9 cellular contexts compared by ENCODE assay signal in the genomic region with DNA sequence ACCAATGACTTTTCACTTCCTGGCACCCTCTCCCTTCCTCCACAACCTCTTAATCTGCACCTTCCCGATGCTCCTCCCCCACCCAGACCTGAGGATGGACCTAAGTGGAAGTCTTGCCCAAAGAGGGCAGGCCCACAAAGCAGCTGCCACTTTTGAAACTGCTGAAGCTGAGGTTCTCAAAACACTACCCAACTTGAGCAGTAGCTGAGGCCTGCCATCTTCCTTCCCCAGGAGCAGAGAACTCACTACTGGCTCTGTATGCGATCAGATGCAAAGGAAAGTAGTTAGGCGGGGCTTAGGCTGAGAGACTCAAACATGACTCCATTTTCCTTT. TPM values are rescaled to one million over a fixed set of nuclear protein-coding genes. Genes with fewer than 3 reads are reported as not detected.
DNase-seq lines count a peak whose midpoint lies in the region; ATAC-seq, FAIRE-seq and TF ChIP-seq lines count a peak whose summit lies in the region.
"Had no signal": no experiment of that assay in that cellular context is flagged by ENCODE, and none has a peak within 500 bp of the region (broad histone marks: within the 10 kb centered on the region; RNA-seq: fewer than 3 reads in every experiment).

No MANE protein-coding gene starts in this region.

- H3K79me2 ChIP-seq in DND-41 (ENCODE audit: insufficient read depth, low read length) (peaks cover 61% of the 10 kb centered on the region), Loucy (ENCODE audit: insufficient read depth, low read length) (peaks cover 52% of the 10 kb centered on the region)

- peaks cover 42% of the 10 kb centered on the region for H3K36me3 ChIP-seq in DND-41 (ENCODE audit: insufficient read depth, low read length)
- no peaks in the 10 kb centered on the region for H3K36me3 ChIP-seq in Loucy (ENCODE audit: insufficient read depth, low read length)
- H3K36me3 ChIP-seq in ectodermal cell (ENCODE audit: control insufficient read depth, insufficient read depth, low read length): no peaks in the 10 kb centered on the region
- no peaks in the 10 kb centered on the region for H3K36me3 ChIP-seq in pancreas

- H3K27ac ChIP-seq in DND-41 (ENCODE audit: low read length) (peak overlapping the region; percentile 75), ectodermal cell (ENCODE audit: insufficient read depth, low read depth, low read length, poor library complexity, severe bottlenecking) (no peak overlapping the region), pancreas (peak overlapping the region in 2 of 4 donors; percentile 81 to 92)

- TF ChIP-seq CTCF in DND-41 (IDR thresholded peaks at IDR 0.05; ENCODE audit: borderline replicate concordance, extremely low read depth, low read length, poor library complexity, severe bottlenecking) (no peak), Loucy (conservative IDR thresholded peaks at IDR 0.05; ENCODE audit: low read length) (no peak), pancreas (IDR thresholded peaks at IDR 0.05) (no peak)

- no peak for DNase-seq in DND-41
- peak in 3 of 6 donors; percentile 29 to 45 (median 32) for DNase-seq in pancreas
- no peak for DNase-seq in cortex of kidney (lab: John Stamatoyannopoulos, UW)
- DNase-seq in NCI-H510A (lab: John Stamatoyannopoulos, UW): no peak
- no peak for DNase-seq in urothelium cell line (ENCODE audit: low spot score)

- H3K4me3 ChIP-seq in DND-41 (ENCODE audit: low read depth in 1 of 2, low read length in 2 of 2): peak overlapping the region; percentile 50 to 78; a peak in 3 of 4 replicates
- peak overlapping the region; percentile 91 for H3K4me3 ChIP-seq in Loucy (ENCODE audit: low read length, poor library complexity, severe bottlenecking)
- H3K4me3 ChIP-seq in ectodermal cell (ENCODE audit: insufficient read depth, low read depth, low read length): peak overlapping the region; percentile 89
- peak overlapping the region; percentile 91 to 99 (median 96) for H3K4me3 ChIP-seq in pancreas

- H2AFZ ChIP-seq in DND-41 (ENCODE audit: low read depth, low read length) (no peak overlapping the region), Loucy (ENCODE audit: low read length) (no peak overlapping the region)

- H3K4me2 ChIP-seq in DND-41 (ENCODE audit: insufficient read depth, low read length) (peak overlapping the region; percentile 83), Loucy (ENCODE audit: low read depth, low read length, poor library complexity, severe bottlenecking) (peak overlapping the region; percentile 89)

- intact Hi-C loops in pancreas (cut with DNase I): no loop called here

- H3K9ac ChIP-seq in DND-41 (ENCODE audit: low read depth, low read length) (peak overlapping the region; percentile 67), Loucy (ENCODE audit: low read depth, low read length, poor library complexity, severe bottlenecking) (peak overlapping the region; percentile 77)

- no peaks in the 10 kb centered on the region for H3F3A ChIP-seq in Loucy (ENCODE audit: low read depth)

- ATAC-seq in DND-41 (ENCODE audit: insufficient read depth, low read depth) (no peak), pancreas (peak in 2 of 4 donors; percentile 3 to 9), GM21360 (IDR thresholded peaks at IDR 0.05; ENCODE audit: unreplicated experiment) (no peak)

- WGBS in ectodermal cell, 2 experiments: 86 to 95% methylated on average over 3 of the region's 3 CpGs
- 27 to 36% methylated on average over 3 of the region's 3 CpGs for WGBS in pancreas, 2 donors

- FAIRE-seq in pancreas (lab: Jason Lieb, UNC) (no peak), urothelium cell line (lab: Jason Lieb, UNC) (no peak)

- H3K4me1 ChIP-seq in DND-41 (ENCODE audit: insufficient read depth, low read length) (peaks cover 36% of the 10 kb centered on the region), Loucy (ENCODE audit: insufficient read depth, low read length, poor library complexity, severe bottlenecking) (peaks cover 31% of the 10 kb centered on the region), ectodermal cell (ENCODE audit: control insufficient read depth, insufficient read depth, low read length) (peaks cover 17% of the 10 kb centered on the region), pancreas (peaks cover 16 to 45% (median 17%) of the 10 kb centered on the region in 3 donors)

- H3K27me3 ChIP-seq in DND-41 (ENCODE audit: insufficient read depth, low read length, poor library complexity): no peaks in the 10 kb centered on the region
- no peaks in the 10 kb centered on the region for H3K27me3 ChIP-seq in Loucy (ENCODE audit: insufficient read depth, low read length, poor library complexity, severe bottlenecking)
- no peaks in the 10 kb centered on the region for H3K27me3 ChIP-seq in ectodermal cell (ENCODE audit: control insufficient read depth, insufficient read depth, low read length, poor library complexity, severe bottlenecking)
- H3K27me3 ChIP-seq in pancreas: no peaks in the 10 kb centered on the region

- H4K20me1 ChIP-seq in DND-41 (ENCODE audit: insufficient read depth, low read length) (peaks cover 46% of the 10 kb centered on the region), Loucy (ENCODE audit: insufficient read depth, low read length, poor library complexity, severe bottlenecking) (peaks cover 27% of the 10 kb centered on the region)

- H3K9me2 ChIP-seq in Loucy (replicated peaks; ENCODE audit: low read depth, low read length): no peaks in the 10 kb centered on the region

- no peaks in the 10 kb centered on the region for H3K9me3 ChIP-seq in DND-41 (ENCODE audit: insufficient read depth, low read length, severe bottlenecking)
- no peaks in the 10 kb centered on the region for H3K9me3 ChIP-seq in Loucy (ENCODE audit: insufficient read depth, low read depth, low read length)
- H3K9me3 ChIP-seq in ectodermal cell (ENCODE audit: control insufficient read depth, low read length): no peaks in the 10 kb centered on the region
- no peaks in the 10 kb centered on the region for H3K9me3 ChIP-seq in pancreas

RNA-seq across cellular contexts. Expression of a gene that starts 1.5 kb away (rescaled TPM):
- 117 TPM for polyA plus RNA-seq in ectodermal cell (2013, experiment 1 of 4)
- polyA plus RNA-seq in ectodermal cell (2013, experiment 2 of 4): 120 TPM
- polyA plus RNA-seq in ectodermal cell (2013, experiment 3 of 4): 85.6 TPM
- 95.1 TPM for polyA plus RNA-seq in ectodermal cell (2013, experiment 4 of 4)
- 100 to 1,000 TPM; 139 to 237 (median 184) TPM for total RNA-seq in pancreas
- 100 to 1,000 TPM; 178 to 286 TPM for polyA plus RNA-seq in pancreas

RNA-seq across cellular contexts. Expression of a gene that starts 40.7 kb away (rescaled TPM):
- not detected for polyA plus RNA-seq in ectodermal cell (2013, experiment 1 of 4)
- not detected for polyA plus RNA-seq in ectodermal cell (2013, experiment 2 of 4)
- not detected for polyA plus RNA-seq in ectodermal cell (2013, experiment 3 of 4)
- polyA plus RNA-seq in ectodermal cell (2013, experiment 4 of 4): not detected
- total RNA-seq in pancreas: under 1 TPM in 5 of 6 donors, not detected in 1; 0.14 to 0.56 (median 0.26) TPM
- polyA plus RNA-seq in pancreas: 1 to 10 TPM in 1 of 2 donors, under 1 TPM in 1; 0.87 to 1.7 TPM
- total RNA-seq: HT1080 had no signal

RNA-seq across cellular contexts. Expression of a gene that starts 40.8 kb away (rescaled TPM):
- polyA plus RNA-seq in ectodermal cell (2013, experiment 1 of 4): not detected
- polyA plus RNA-seq in ectodermal cell (2013, experiment 2 of 4): not detected
- not detected for polyA plus RNA-seq in ectodermal cell (2013, experiment 3 of 4)
- not detected for polyA plus RNA-seq in ectodermal cell (2013, experiment 4 of 4)
- under 1 TPM in 1 of 6 donors, not detected in 5; 0.32 TPM for total RNA-seq in pancreas
- polyA plus RNA-seq in pancreas: not detected
- total RNA-seq: HT1080 had no signal
